Comparison of ENCODE assay signal across 25 cellular contexts in the genomic region with DNA sequence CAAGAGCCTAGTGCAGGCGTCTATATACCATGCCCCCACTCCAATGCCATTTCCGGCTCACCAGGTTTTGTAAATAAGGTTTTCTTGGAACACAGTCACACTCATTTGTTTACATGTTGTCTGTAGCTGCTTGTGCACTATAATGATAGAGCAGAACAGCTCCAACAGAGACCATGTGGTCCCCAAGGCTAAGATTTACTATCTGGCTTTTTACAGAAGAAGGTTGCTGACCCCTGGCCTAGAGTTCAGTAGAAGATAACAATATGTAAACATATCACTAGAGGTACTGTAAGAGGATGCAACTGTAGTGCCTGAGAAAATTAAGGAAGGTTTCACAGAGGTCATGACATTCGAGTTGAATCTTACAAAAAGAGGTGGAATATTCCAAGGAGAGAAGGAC.
DNase-seq lines count a peak whose midpoint lies in the region; ATAC-seq and TF ChIP-seq lines count a peak whose summit lies in the region.
"Had no signal": no experiment of that assay in that cellular context is flagged by ENCODE, and none has a peak within 500 bp of the region (broad histone marks: within the 10 kb centered on the region; RNA-seq: fewer than 3 reads in every experiment).

No MANE protein-coding gene starts in this region.

- H3K4me1 Mint-ChIP-seq in MCF 10A (ENCODE audit: insufficient read depth, unreplicated experiment) (peaks cover 17% of the 10 kb centered on the region), memory B cell (no peaks in the 10 kb centered on the region), mesothelial cell of epicardium (no peaks in the 10 kb centered on the region)
- peaks cover 2% of the 10 kb centered on the region for H3K4me1 Mint-ChIP-seq in activated T-cell treated with anti-CD3 and anti-CD28 coated beads, Interleukin-2, amount 50 U/mL, for 4 hours (ENCODE audit: low read depth)
- H3K4me1 Mint-ChIP-seq: B cell, H9 had no signal

- no peaks in the 10 kb centered on the region for H3K27me3 ChIP-seq in breast epithelium

- H3K27ac Mint-ChIP-seq in MCF 10A (ENCODE audit: low read depth, unreplicated experiment) (peak overlapping the region; percentile 7), memory B cell (peak overlapping the region; percentile 5), mesothelial cell of epicardium (no peak overlapping the region)
- H3K27ac Mint-ChIP-seq: B cell, H9, HFFc6 had no signal

- no peak overlapping the region for H3K27ac ChIP-seq in breast epithelium
- H3K27ac ChIP-seq: A549, GM23248 had no signal

- peaks cover 85% of the 10 kb centered on the region for H3K36me3 Mint-ChIP-seq in MCF 10A (ENCODE audit: insufficient read depth, unreplicated experiment)
- H3K36me3 Mint-ChIP-seq in memory B cell, result peaks cover 50% of the 10 kb centered on the region
- H3K36me3 Mint-ChIP-seq in mesothelial cell of epicardium, result peaks cover 46% of the 10 kb centered on the region
- H3K36me3 Mint-ChIP-seq in activated T-cell treated with anti-CD3 and anti-CD28 coated beads, Interleukin-2, amount 50 U/mL, for 4 hours (ENCODE audit: insufficient read depth), result peaks cover 60% of the 10 kb centered on the region

- ATAC-seq in memory B cell (ENCODE audit: low read depth), result no peak
- ATAC-seq in activated T-cell treated with anti-CD3 and anti-CD28 coated beads, Interleukin-2, amount 50 U/mL, for 4 hours, result no peak
- ATAC-seq: A549, GM12878, Panc1, SK-N-SH treated with all-trans-retinoic acid at 6 μM for 48 hours had no signal

- POLR2A ChIA-PET in MCF 10A (lab: Yijun Ruan, JAX), result no interaction called here

- H3K9me3 Mint-ChIP-seq in MCF 10A (ENCODE audit: unreplicated experiment) (no peaks in the 10 kb centered on the region), memory B cell (no peaks in the 10 kb centered on the region), mesothelial cell of epicardium (peaks cover 9% of the 10 kb centered on the region)
- peaks cover 2% of the 10 kb centered on the region for H3K9me3 Mint-ChIP-seq in activated T-cell treated with anti-CD3 and anti-CD28 coated beads, Interleukin-2, amount 50 U/mL, for 4 hours
- H3K9me3 Mint-ChIP-seq: CD14-positive monocyte, H9, HFFc6 had no signal

- H3K4me3 Mint-ChIP-seq in MCF 10A (ENCODE audit: unreplicated experiment) (no peak overlapping the region), memory B cell (no peak overlapping the region), mesothelial cell of epicardium (no peak overlapping the region)
- no peak overlapping the region for H3K4me3 Mint-ChIP-seq in activated T-cell treated with anti-CD3 and anti-CD28 coated beads, Interleukin-2, amount 50 U/mL, for 4 hours
- H3K4me3 Mint-ChIP-seq: B cell, CD14-positive monocyte, H9, HFFc6 had no signal

- CTCF ChIA-PET in MCF 10A (lab: Yijun Ruan, JAX), result no interaction called here

- intact Hi-C loops in MCF 10A (cut with micrococcal nuclease), result no loop called here
- intact Hi-C loops in breast epithelium (cut with DNase I; ENCODE audit: low total_unique reads), result no loop called here

- no peak for TF ChIP-seq POLR2A in breast epithelium (IDR thresholded peaks at IDR 0.05)

- TF ChIP-seq CTCF in MCF 10A (IDR thresholded peaks at IDR 0.05; ENCODE audit: unreplicated experiment) (no peak), breast epithelium (IDR thresholded peaks at IDR 0.05) (no peak), mesothelial cell of epicardium (IDR thresholded peaks at IDR 0.05; ENCODE audit: unreplicated experiment) (no peak)

- H3K4me3 ChIP-seq in breast epithelium, result no peak overlapping the region
- H3K4me3 ChIP-seq: A549, GM12878, GM23248 had no signal

- BruUV-seq in MCF 10A (replicated peaks; lab: Mats Ljungman, UMichigan), result no TSS peak

- DNase-seq in MCF 10A (ENCODE audit: unreplicated experiment) (no peak), breast epithelium (ENCODE audit: low spot score in 2 of 2) (no peak), NCI-H774 (lab: John Stamatoyannopoulos, UW) (peak; percentile 49), memory B cell (ENCODE audit: low spot score in 2 of 2) (no peak), mesothelial cell of epicardium (ENCODE audit: low spot score in 2 of 2, unreplicated experiment in 2 of 2) (no peak), NCI-H510A treated with DMSO at 0.1 percent for 48 hours (lab: John Stamatoyannopoulos, UW) (no peak)
- no peak for DNase-seq in activated T-cell treated with anti-CD3 and anti-CD28 coated beads, Interleukin-2, amount 50 U/mL, for 4 hours
- DNase-seq: DMS79; GM23248; H9; HFFc6; KBM-7; NCI-H1105 treated with DMSO at 0.1 percent for 48 hours; NCI-H2081; NCI-H2171; NCI-H446; NCI-H526 treated with DMSO at 0.1 percent for 48 hours; NK-92 treated with Interleukin-12 subunit alpha and Interleukin-12 subunit beta, amount 100 ng/mL, for 24 hours; SIG-M5 had no signal

- no peaks in the 10 kb centered on the region for H3K4me1 ChIP-seq in breast epithelium
- H3K4me1 ChIP-seq: A549 had no signal

- no peaks in the 10 kb centered on the region for H3K27me3 Mint-ChIP-seq in MCF 10A (ENCODE audit: insufficient read depth, unreplicated experiment)
- no peaks in the 10 kb centered on the region for H3K27me3 Mint-ChIP-seq in memory B cell
- no peaks in the 10 kb centered on the region for H3K27me3 Mint-ChIP-seq in mesothelial cell of epicardium (ENCODE audit: low read depth)
- H3K27me3 Mint-ChIP-seq in activated T-cell treated with anti-CD3 and anti-CD28 coated beads, Interleukin-2, amount 50 U/mL, for 4 hours (ENCODE audit: low read depth), result no peaks in the 10 kb centered on the region
- H3K27me3 Mint-ChIP-seq: B cell had no signal

- H3K9me3 ChIP-seq in breast epithelium, result no peaks in the 10 kb centered on the region
- H3K9me3 ChIP-seq: A549 had no signal

- peaks cover 7% of the 10 kb centered on the region for H3K36me3 ChIP-seq in breast epithelium
